In genomic region chr2:15980605-15981098, GRCh38 we compare ENCODE assay signal across 1 cellular context.
TF ChIP-seq lines count a peak whose summit lies in the region.

No MANE protein-coding gene starts in this region.

TF ChIP-seq in GM23338, 12 proteins besides CTCF, POLR2A, EP300 and RAD21 (continued from another document):
- TF ChIP-seq, protein P1, sequence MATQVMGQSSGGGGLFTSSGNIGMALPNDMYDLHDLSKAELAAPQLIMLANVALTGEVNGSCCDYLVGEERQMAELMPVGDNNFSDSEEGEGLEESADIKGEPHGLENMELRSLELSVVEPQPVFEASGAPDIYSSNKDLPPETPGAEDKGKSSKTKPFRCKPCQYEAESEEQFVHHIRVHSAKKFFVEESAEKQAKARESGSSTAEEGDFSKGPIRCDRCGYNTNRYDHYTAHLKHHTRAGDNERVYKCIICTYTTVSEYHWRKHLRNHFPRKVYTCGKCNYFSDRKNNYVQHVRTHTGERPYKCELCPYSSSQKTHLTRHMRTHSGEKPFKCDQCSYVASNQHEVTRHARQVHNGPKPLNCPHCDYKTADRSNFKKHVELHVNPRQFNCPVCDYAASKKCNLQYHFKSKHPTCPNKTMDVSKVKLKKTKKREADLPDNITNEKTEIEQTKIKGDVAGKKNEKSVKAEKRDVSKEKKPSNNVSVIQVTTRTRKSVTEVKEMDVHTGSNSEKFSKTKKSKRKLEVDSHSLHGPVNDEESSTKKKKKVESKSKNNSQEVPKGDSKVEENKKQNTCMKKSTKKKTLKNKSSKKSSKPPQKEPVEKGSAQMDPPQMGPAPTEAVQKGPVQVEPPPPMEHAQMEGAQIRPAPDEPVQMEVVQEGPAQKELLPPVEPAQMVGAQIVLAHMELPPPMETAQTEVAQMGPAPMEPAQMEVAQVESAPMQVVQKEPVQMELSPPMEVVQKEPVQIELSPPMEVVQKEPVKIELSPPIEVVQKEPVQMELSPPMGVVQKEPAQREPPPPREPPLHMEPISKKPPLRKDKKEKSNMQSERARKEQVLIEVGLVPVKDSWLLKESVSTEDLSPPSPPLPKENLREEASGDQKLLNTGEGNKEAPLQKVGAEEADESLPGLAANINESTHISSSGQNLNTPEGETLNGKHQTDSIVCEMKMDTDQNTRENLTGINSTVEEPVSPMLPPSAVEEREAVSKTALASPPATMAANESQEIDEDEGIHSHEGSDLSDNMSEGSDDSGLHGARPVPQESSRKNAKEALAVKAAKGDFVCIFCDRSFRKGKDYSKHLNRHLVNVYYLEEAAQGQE (IDR thresholded peaks at IDR 0.05; ENCODE audit: unreplicated experiment), result no peak
- peak; percentile 69; the same call in 1 of the 2 replicates for TF ChIP-seq ZNF462 (CRISPR knock-in tag; IDR thresholded peaks at IDR 0.05)
- no peak for TF ChIP-seq ZNF114 (CRISPR knock-in tag; IDR thresholded peaks at IDR 0.05)
- TF ChIP-seq ZNF331 (CRISPR knock-in tag; IDR thresholded peaks at IDR 0.05; ENCODE audit: low read depth), result no peak
